8 cellular contexts compared by ENCODE assay signal in genomic region chr14:34098045-34098984, GRCh38.
DNase-seq lines count a peak whose midpoint lies in the region; ATAC-seq and TF ChIP-seq lines count a peak whose summit lies in the region.

No MANE protein-coding gene starts in this region.

- in situ Hi-C loops in mammary epithelial cell (cut with MboI; ENCODE audit: low sequenced_read_pairs in 2 of 2), result no loop called here

- WGBS in mammary epithelial cell (ENCODE audit: low coverage, missing lambda C conversion rate), result 38% methylated on average over 8 of the region's 8 CpGs

- H3K9ac ChIP-seq in mammary epithelial cell (ENCODE audit: insufficient read depth, low read length), result no peak overlapping the region

- H3K36me3 ChIP-seq in mammary epithelial cell (ENCODE audit: insufficient read depth, low read length), result no peaks in the 10 kb centered on the region

- POLR2A ChIA-PET in AG04450 (lab: Yijun Ruan, JAX), result no interaction called here

- dilution Hi-C loops in mammary epithelial cell (cut with HindIII; ENCODE audit: low sequenced_read_pairs), result no loop called here

- no peak for ATAC-seq in HG02610 (IDR thresholded peaks at IDR 0.05; ENCODE audit: unreplicated experiment)

- H2AFZ ChIP-seq in mammary epithelial cell (ENCODE audit: low read depth, low read length), result peak overlapping the region; percentile 63

- H3K9me3 ChIP-seq in AG04450 (ENCODE audit: control insufficient read depth, insufficient read depth, low read length) (no peaks in the 10 kb centered on the region), mammary epithelial cell (replicated peaks; ENCODE audit: insufficient read depth, low read length) (no peaks in the 10 kb centered on the region)

- DNase-seq in AG04450 (ENCODE audit: low read depth, low spot score), result no peak
- DNase-seq in NOMO-1 treated with DMSO at 0.1 percent for 48 hours (lab: John Stamatoyannopoulos, UW; ENCODE audit: unreplicated experiment), result peak; percentile 7
- peak; percentile 53 for DNase-seq in mammary epithelial cell
- DNase-seq in islet precursor cell, result peak; percentile 73
- DNase-seq in superior temporal gyrus (ENCODE audit: extremely low spot score), result peak; percentile 91
- DNase-seq in NCI-H510A treated with DMSO at 0.1 percent for 48 hours (lab: John Stamatoyannopoulos, UW), result no peak

- peaks cover 13% of the 10 kb centered on the region for H3K4me1 ChIP-seq in mammary epithelial cell (ENCODE audit: insufficient read depth, low read length)

- intact Hi-C loops in mammary epithelial cell (cut with micrococcal nuclease), result loop anchor here (1.0 to 10.0 kb wide), 8 partner anchors 61 to 1524 kb away; partner anchors contain the start of gene EGLN3

- H3K4me2 ChIP-seq in mammary epithelial cell (ENCODE audit: insufficient read depth, low read depth, low read length), result no peak overlapping the region

- peak; percentile 66 for TF ChIP-seq CTCF in AG04450 (IDR thresholded peaks at IDR 0.05; ENCODE audit: low read depth, low read length)
- TF ChIP-seq CTCF in GM12874 (IDR thresholded peaks at IDR 0.05; ENCODE audit: insufficient read depth, low read depth, low read length), result peak; percentile 52; the same call in 1 of the 2 replicates
- peak; percentile 52 to 69 for TF ChIP-seq CTCF in mammary epithelial cell (conservative IDR thresholded peaks at IDR 0.05 in 1 of 2, IDR thresholded peaks at IDR 0.05 in 1 of 2; ENCODE audit: extremely low read depth in 1 of 2, insufficient read depth in 1 of 2, low read depth in 1 of 2, low read length in 2 of 2)

- H3K79me2 ChIP-seq in mammary epithelial cell (ENCODE audit: insufficient read depth, low read length), result no peaks in the 10 kb centered on the region

- no peak overlapping the region for H3K27ac ChIP-seq in AG04450 (ENCODE audit: low read depth, low read length)
- no peak overlapping the region for H3K27ac ChIP-seq in mammary epithelial cell (ENCODE audit: insufficient read depth, low read depth, low read length)

- no TSS peak for BruUV-seq in mammary epithelial cell (replicated peaks; lab: Mats Ljungman, UMichigan)

- H3K4me3 ChIP-seq in AG04450 (ENCODE audit: low read depth, low read length) (no peak overlapping the region), mammary epithelial cell (replicated peaks in 1 of 3; ENCODE audit: insufficient read depth in 1 of 3, low read depth in 2 of 3, low read length in 3 of 3) (no peak overlapping the region)

- CTCF ChIA-PET in AG04450 (lab: Charles Lee) (interaction anchor here (0.6 to 3.9 kb wide), 14 partner anchors 9 to 1522 kb away, joined by 3 to 40 read pairs (median 4); no protein-coding TSS in a partner anchor), mammary epithelial cell (lab: Charles Lee; ENCODE audit: low non-redundant PET) (interaction anchor here (0.5 to 2.2 kb wide), 11 partner anchors 14 to 305 kb away, joined by 3 to 24 read pairs (median 5); no protein-coding TSS in a partner anchor)

- H3K27me3 ChIP-seq in AG04450 (ENCODE audit: control insufficient read depth, insufficient read depth, low read length) (peaks cover 4% of the 10 kb centered on the region), mammary epithelial cell (ENCODE audit: insufficient read depth, low read length) (no peaks in the 10 kb centered on the region)

- no peaks in the 10 kb centered on the region for H4K20me1 ChIP-seq in mammary epithelial cell (ENCODE audit: insufficient read depth, low read length)

Comparison
In these comparisons a context has a peak if more than half of its experiments do, and no peak if none do; other contexts are left out.
1. DNase-seq: peak in NOMO-1 treated with DMSO at 0.1 percent for 48 hours (single experiment), mammary epithelial cell (single experiment), islet precursor cell (single experiment) and superior temporal gyrus (single experiment); none in AG04450 (single experiment) and NCI-H510A treated with DMSO at 0.1 percent for 48 hours (single experiment).
2. Peak in every context shown above with its lines, with median percentiles within 50 percentile points of each other: CTCF ChIP-seq.